ENCODE assay signal across 8 cellular contexts in the genomic region with DNA sequence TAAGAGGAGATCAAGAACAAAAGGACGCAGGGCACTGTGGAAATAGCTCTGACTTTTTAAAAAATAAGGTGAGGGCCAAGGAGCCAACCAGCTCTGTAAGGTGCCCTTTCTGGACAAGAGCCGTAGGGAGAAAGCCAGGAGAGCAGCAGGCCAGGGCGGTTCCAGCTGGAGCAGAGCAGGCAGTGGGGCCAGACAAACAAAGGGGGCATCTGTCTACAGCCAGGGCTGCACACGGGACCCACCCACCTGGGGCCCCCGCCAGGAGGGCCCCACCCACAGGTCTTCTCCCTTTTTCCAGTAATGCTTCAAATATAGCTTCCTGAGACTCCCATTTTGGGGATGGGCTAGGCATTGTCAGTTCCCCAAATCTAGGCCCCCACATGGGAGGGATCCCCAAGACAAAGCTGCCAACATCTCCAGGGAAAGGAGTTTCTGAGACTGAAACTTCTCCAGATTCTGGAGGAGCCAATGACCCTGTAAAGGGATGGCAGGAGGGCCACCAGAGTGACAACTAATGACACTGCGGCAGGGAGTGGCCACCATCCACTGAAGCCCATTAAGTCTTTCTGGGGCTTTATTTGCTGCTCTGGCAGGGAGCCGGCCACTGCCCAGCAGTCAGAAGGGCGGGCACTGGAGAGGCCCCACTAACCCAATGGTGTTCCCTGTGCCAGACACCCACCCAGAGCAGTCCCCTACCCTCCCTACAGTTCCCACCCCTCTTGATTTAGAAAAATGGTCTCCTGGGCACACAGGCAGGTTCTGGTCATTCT. TPM values are rescaled to one million over a fixed set of nuclear protein-coding genes. Genes with fewer than 3 reads are reported as not detected.
DNase-seq lines count a peak whose midpoint lies in the region; ATAC-seq and TF ChIP-seq lines count a peak whose summit lies in the region.

No MANE protein-coding gene starts in this region.

- no peaks in the 10 kb centered on the region for H3K36me3 ChIP-seq in MG63

- intact Hi-C loops in natural killer cell (cut with micrococcal nuclease), result loop anchor here (1.0 to 5.0 kb wide), 2 partner anchors 181 to 382 kb away; no protein-coding TSS in a partner anchor

- H3K27me3 Mint-ChIP-seq in natural killer cell (ENCODE audit: low read depth in 2 of 2), result peaks cover 0 to 8% of the 10 kb centered on the region in 2 donors

- H3K4me3 Mint-ChIP-seq in natural killer cell, result peak overlapping the region; percentile 98

- H3K9me3 Mint-ChIP-seq in natural killer cell, result no peaks in the 10 kb centered on the region

- no peaks in the 10 kb centered on the region for H3K36me3 Mint-ChIP-seq in natural killer cell

- peak overlapping the region in 1 of 2 donors; percentile 84 for H3K27ac Mint-ChIP-seq in natural killer cell

- peak overlapping the region; percentile 92 for H3K4me3 ChIP-seq in AG09309 (ENCODE audit: control insufficient read depth, low read depth, low read length)
- H3K4me3 ChIP-seq in MG63, result peak overlapping the region; percentile 61
- H3K4me3 ChIP-seq in choroid plexus epithelial cell (ENCODE audit: low read depth, low read length), result peak overlapping the region; percentile 65

- no peaks in the 10 kb centered on the region for H3K27me3 ChIP-seq in MG63

- peaks cover 9 to 11% of the 10 kb centered on the region in 2 donors for H3K4me1 Mint-ChIP-seq in natural killer cell

- no peak for ATAC-seq in natural killer cell
- no peak for ATAC-seq in HG02981 (IDR thresholded peaks at IDR 0.05; ENCODE audit: unreplicated experiment)

- DNase-seq in AG09309 (ENCODE audit: low read depth) (no peak), MG63 (no peak), choroid plexus epithelial cell (ENCODE audit: low read depth) (no peak), natural killer cell (no peak), hippocampal formation (lab: John Stamatoyannopoulos, UW) (no peak), NOMO-1 (lab: John Stamatoyannopoulos, UW; ENCODE audit: unreplicated experiment in 2 of 2) (no peak), NCI-H226 (no peak)

- no peaks in the 10 kb centered on the region for H3K9me3 ChIP-seq in MG63

- TF ChIP-seq CTCF in AG09309 (IDR thresholded peaks at IDR 0.05; ENCODE audit: control insufficient read depth, insufficient read depth, low read depth, low read length, missing control alignments) (no peak), choroid plexus epithelial cell (conservative IDR thresholded peaks at IDR 0.05; ENCODE audit: low read depth, low read length) (no peak), natural killer cell (IDR thresholded peaks at IDR 0.05) (no peak)

RNA-seq across cellular contexts. Expression of a gene that starts 1.9 kb away (rescaled TPM):
- 5.1 and 8.6 TPM in 2 replicates for total RNA-seq in MG63 (2014; rRNA removed; shearing (Covaris generic); ENCODE audit: low replicate concordance)
- 1 to 10 TPM; 3.7 to 5.3 (median 4.8) TPM for total RNA-seq in natural killer cell

RNA-seq across cellular contexts. Expression of a gene that starts 46.6 kb away (rescaled TPM):
- 15.1 and 26.2 TPM in 2 replicates for total RNA-seq in MG63 (2014; rRNA removed; shearing (Covaris generic); ENCODE audit: low replicate concordance)
- 10 to 100 TPM; 15.6 to 25.3 (median 21.1) TPM for total RNA-seq in natural killer cell
